ENCODE assay signal across 1 cellular context in the genomic region with DNA sequence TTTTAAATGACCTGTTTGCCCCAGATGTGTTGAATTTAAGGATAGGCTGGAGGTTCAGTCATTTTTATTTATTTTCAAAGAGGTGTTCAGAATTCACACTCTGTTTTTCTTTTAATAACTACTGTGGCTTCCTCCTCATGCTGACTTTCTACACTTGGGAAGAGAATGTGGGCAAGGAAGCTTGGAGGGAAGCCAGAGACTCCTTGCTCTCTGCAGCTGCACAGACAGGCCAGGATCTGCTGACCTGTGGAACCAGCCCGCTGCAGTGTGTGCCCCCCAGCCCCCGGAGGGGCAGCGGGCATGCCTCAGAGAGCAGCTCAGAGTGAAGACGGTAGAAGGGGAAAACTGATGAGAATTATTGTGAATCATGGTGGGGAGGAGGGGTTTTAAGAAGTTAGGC.
TF ChIP-seq lines count a peak whose summit lies in the region.

No MANE protein-coding gene starts in this region.

TF ChIP-seq in IMR-90, 13 proteins besides CTCF, POLR2A, EP300 and RAD21:
- TF ChIP-seq MAFK (IDR thresholded peaks at IDR 0.05; ENCODE audit: low read depth, low read length) (no peak), MXI1 (IDR thresholded peaks at IDR 0.05; ENCODE audit: borderline replicate concordance, low read depth, low read length) (no peak), CHD1 (IDR thresholded peaks at IDR 0.05; ENCODE audit: low read depth, low read length) (no peak), RFX5 (IDR thresholded peaks at IDR 0.05; ENCODE audit: low read depth, low read length) (no peak), CEBPB (IDR thresholded peaks at IDR 0.05; ENCODE audit: low read depth, low read length) (no peak), SMC3 (IDR thresholded peaks at IDR 0.05; ENCODE audit: low read depth, low read length) (no peak), NFE2L2 (IDR thresholded peaks at IDR 0.05; ENCODE audit: low read depth, low read length) (no peak), FOS (IDR thresholded peaks at IDR 0.05; ENCODE audit: low read depth, low read length) (no peak), RCOR1 (IDR thresholded peaks at IDR 0.05; ENCODE audit: insufficient replicate concordance, low read length) (no peak), BHLHE40 (IDR thresholded peaks at IDR 0.05; ENCODE audit: low read depth, low read length) (no peak), MAZ (IDR thresholded peaks at IDR 0.05; ENCODE audit: borderline replicate concordance, low read depth, low read length) (no peak)
- TF ChIP-seq, protein P1, sequence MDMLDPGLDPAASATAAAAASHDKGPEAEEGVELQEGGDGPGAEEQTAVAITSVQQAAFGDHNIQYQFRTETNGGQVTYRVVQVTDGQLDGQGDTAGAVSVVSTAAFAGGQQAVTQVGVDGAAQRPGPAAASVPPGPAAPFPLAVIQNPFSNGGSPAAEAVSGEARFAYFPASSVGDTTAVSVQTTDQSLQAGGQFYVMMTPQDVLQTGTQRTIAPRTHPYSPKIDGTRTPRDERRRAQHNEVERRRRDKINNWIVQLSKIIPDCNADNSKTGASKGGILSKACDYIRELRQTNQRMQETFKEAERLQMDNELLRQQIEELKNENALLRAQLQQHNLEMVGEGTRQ (IDR thresholded peaks at IDR 0.05; ENCODE audit: low read depth, low read length): no peak
- TF ChIP-seq, protein P2, sequence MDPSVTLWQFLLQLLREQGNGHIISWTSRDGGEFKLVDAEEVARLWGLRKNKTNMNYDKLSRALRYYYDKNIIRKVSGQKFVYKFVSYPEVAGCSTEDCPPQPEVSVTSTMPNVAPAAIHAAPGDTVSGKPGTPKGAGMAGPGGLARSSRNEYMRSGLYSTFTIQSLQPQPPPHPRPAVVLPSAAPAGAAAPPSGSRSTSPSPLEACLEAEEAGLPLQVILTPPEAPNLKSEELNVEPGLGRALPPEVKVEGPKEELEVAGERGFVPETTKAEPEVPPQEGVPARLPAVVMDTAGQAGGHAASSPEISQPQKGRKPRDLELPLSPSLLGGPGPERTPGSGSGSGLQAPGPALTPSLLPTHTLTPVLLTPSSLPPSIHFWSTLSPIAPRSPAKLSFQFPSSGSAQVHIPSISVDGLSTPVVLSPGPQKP (IDR thresholded peaks at IDR 0.05; ENCODE audit: borderline replicate concordance, low read depth, low read length): no peak
